Comparison of ENCODE assay signal across 12 cellular contexts in the genomic region with DNA sequence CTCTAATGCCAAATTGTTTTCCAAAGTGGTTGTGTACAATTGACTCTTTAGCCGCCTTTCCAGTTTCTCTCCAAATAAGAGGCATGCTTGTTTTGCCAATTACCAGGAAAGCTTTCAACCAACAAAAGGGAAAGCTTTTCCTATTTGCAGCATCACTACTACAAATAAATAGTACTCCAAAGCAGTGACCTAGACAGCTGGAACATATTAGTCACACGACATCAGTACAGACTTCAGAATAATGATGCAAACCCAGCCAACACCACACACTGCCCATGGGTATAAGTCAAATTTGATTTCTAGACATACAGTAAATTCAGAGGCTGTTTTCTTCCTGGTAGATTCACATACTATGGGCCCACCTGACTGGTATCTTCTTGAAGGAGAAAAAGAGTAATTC. TPM values are rescaled to one million over a fixed set of nuclear protein-coding genes. Genes with fewer than 3 reads are reported as not detected.
DNase-seq lines count a peak whose midpoint lies in the region; ATAC-seq and TF ChIP-seq lines count a peak whose summit lies in the region.
"Had no signal": no experiment of that assay in that cellular context is flagged by ENCODE, and none has a peak within 500 bp of the region (broad histone marks: within the 10 kb centered on the region; RNA-seq: fewer than 3 reads in every experiment).

No MANE protein-coding gene starts in this region.

- WGBS in aorta, 2 donors = 54 to 59% methylated on average over 2 of the region's 2 CpGs

- intact Hi-C loops in left ventricle myocardium superior (cut with micrococcal nuclease) = no loop called here
- intact Hi-C loops in aorta (cut with DNase I) = no loop called here

- H3K4me3 ChIP-seq in astrocyte of the cerebellum (ENCODE audit: low read depth, low read length) = no peak overlapping the region
- H3K4me3 ChIP-seq in aorta (ENCODE audit: low read length in 2 of 2) = no peak overlapping the region

- H3K27me3 ChIP-seq in aorta (ENCODE audit: control insufficient read depth in 1 of 2, insufficient read depth in 2 of 2, low read length in 1 of 2) = no peaks in the 10 kb centered on the region

- TF ChIP-seq CTCF in AG09319 (IDR thresholded peaks at IDR 0.05; ENCODE audit: low read depth, low read length) = no peak
- no peak for TF ChIP-seq CTCF in astrocyte of the cerebellum (IDR thresholded peaks at IDR 0.05; ENCODE audit: low read depth, low read length, missing control alignments)

- no peaks in the 10 kb centered on the region for H3K36me3 ChIP-seq in aorta (ENCODE audit: control insufficient read depth in 1 of 2, insufficient read depth in 2 of 2, low read length in 1 of 2)

- no peaks in the 10 kb centered on the region for H3K9me3 ChIP-seq in aorta (ENCODE audit: control insufficient read depth, low read length)

- in situ Hi-C loops in astrocyte of the cerebellum (cut with HindIII; ENCODE audit: low sequenced_read_pairs) = no loop called here

- H3K4me1 ChIP-seq in aorta (ENCODE audit: control insufficient read depth in 1 of 2, insufficient read depth in 2 of 2, low read length in 2 of 2) = peaks cover 4% of the 10 kb centered on the region in 2 donors

- peak; percentile 84 for DNase-seq in AG09319 (ENCODE audit: extremely low read depth, low read depth)
- DNase-seq in LHCN-M2 (ENCODE audit: low read depth) = peak; percentile 88
- DNase-seq in astrocyte of the cerebellum (ENCODE audit: low read depth) = peak; percentile 81
- no peak for DNase-seq in left ventricle myocardium superior
- no peak for DNase-seq in A172 (ENCODE audit: low spot score)
- no peak for DNase-seq in hippocampal formation (lab: John Stamatoyannopoulos, UW)
- DNase-seq in NCI-H128 (lab: John Stamatoyannopoulos, UW; ENCODE audit: unreplicated experiment) = no peak
- DNase-seq in aorta = no peak
- DNase-seq: DND-41, NCI-H524, occipital lobe, T-helper 1 cell had no signal

- no peak overlapping the region for H3K27ac ChIP-seq in aorta (ENCODE audit: low read depth in 1 of 2, low read length in 2 of 2)

- ATAC-seq in left ventricle myocardium superior = peak; percentile 80
- ATAC-seq in aorta (ENCODE audit: low FRiP score) = no peak

RNA-seq across cellular contexts. Expression of a gene that starts 29.7 kb away (rescaled TPM):
- total RNA-seq in LHCN-M2 (2014; rRNA removed) (32.4 and 32.6 TPM in 2 replicates), left ventricle myocardium superior (21.9 TPM), aorta (10 to 100 TPM; 33.1 to 54.3 TPM)
- polyA plus RNA-seq in LHCN-M2 (2012) = 8.7 TPM
- 20.0 and 24.3 TPM in 2 replicates for total RNA-seq in A172 (2014; rRNA removed; shearing (Covaris generic))
- 10 to 100 TPM in 1 of 2 donors, 1 to 10 TPM in 1; 8.9 to 11.3 TPM for polyA plus RNA-seq in aorta

Comparison
In these comparisons a context has a peak if more than half of its experiments do, and no peak if none do; other contexts are left out.
1. DNase-seq: peak in AG09319 (single experiment), LHCN-M2 (single experiment) and astrocyte of the cerebellum (single experiment); none in left ventricle myocardium superior (single experiment), A172 (single experiment), hippocampal formation (0 of 2), NCI-H128 (single experiment) and aorta (0 of 2).